15 cellular contexts compared by ENCODE assay signal in genomic region chr16:50126183-50126582, GRCh38. TPM values are rescaled to one million over a fixed set of nuclear protein-coding genes. Genes with fewer than 3 reads are reported as not detected.
DNase-seq lines count a peak whose midpoint lies in the region; ATAC-seq, FAIRE-seq and TF ChIP-seq lines count a peak whose summit lies in the region.
"Had no signal": no experiment of that assay in that cellular context is flagged by ENCODE, and none has a peak within 500 bp of the region (broad histone marks: within the 10 kb centered on the region; RNA-seq: fewer than 3 reads in every experiment).

No MANE protein-coding gene starts in this region.

- no peaks in the 10 kb centered on the region for H4K20me1 ChIP-seq in GM12878 (ENCODE audit: control insufficient read depth, insufficient read depth)

- peaks cover 24% of the 10 kb centered on the region for H3K4me1 ChIP-seq in GM12878 (ENCODE audit: control insufficient read depth, insufficient read depth, low read length)
- H3K4me1 ChIP-seq: A549, Caco-2 had no signal

- H3K9ac ChIP-seq in GM12878 (ENCODE audit: control insufficient read depth, insufficient read depth, low read length): no peak overlapping the region

- no peak overlapping the region for H3K4me3 Mint-ChIP-seq in activated CD4-positive, alpha-beta memory T cell treated with anti-CD3 and anti-CD28 coated beads, Interleukin-2, amount 10 ng/mL, durations not matched to agents 7 days and 5 days
- H3K4me3 Mint-ChIP-seq: CD14-positive monocyte; CD8-positive, alpha-beta memory T cell had no signal

- no peak overlapping the region for H3K27ac Mint-ChIP-seq in activated CD4-positive, alpha-beta memory T cell treated with anti-CD3 and anti-CD28 coated beads, Interleukin-2, amount 10 ng/mL, durations not matched to agents 7 days and 5 days
- H3K27ac Mint-ChIP-seq: CD14-positive monocyte; CD8-positive, alpha-beta memory T cell had no signal

- TF ChIP-seq CTCF in GM13976 (IDR thresholded peaks at IDR 0.05; ENCODE audit: borderline replicate concordance, control extremely low read depth, extremely low read depth, insufficient read depth, missing control alignments) (no peak), GM12878 (IDR thresholded peaks at IDR 0.05 in 2 of 3, conservative IDR thresholded peaks at IDR 0.05 in 1 of 3; ENCODE audit: control insufficient read depth in 2 of 3, extremely low read depth in 1 of 3, insufficient read depth in 1 of 3, low read depth in 3 of 3, low read length in 3 of 3) (no peak)

- SMC1A ChIA-PET in GM12878 (lab: Charles Lee; ENCODE audit: uncharacterized antibody, unreplicated experiment): no interaction called here

- 81% methylated on average over 4 of the region's 4 CpGs for WGBS in GM12878 (ENCODE audit: insufficient coverage, insufficient replicate concordance, low lambda C conversion rate, missing lambda C conversion rate)

- RAD21 ChIA-PET in GM12878 (lab: Charles Lee; ENCODE audit: unreplicated experiment): no interaction called here

- no peaks in the 10 kb centered on the region for H3K36me3 Mint-ChIP-seq in activated CD4-positive, alpha-beta memory T cell treated with anti-CD3 and anti-CD28 coated beads, Interleukin-2, amount 10 ng/mL, durations not matched to agents 7 days and 5 days (ENCODE audit: low read depth)
- H3K36me3 Mint-ChIP-seq: CD14-positive monocyte; CD8-positive, alpha-beta memory T cell had no signal

- H3K79me2 ChIP-seq in GM12878 (ENCODE audit: control insufficient read depth, insufficient read depth, low read length): no peaks in the 10 kb centered on the region

- H2AFZ ChIP-seq in GM12878 (ENCODE audit: control insufficient read depth, low read depth, low read length): no peak overlapping the region

- H3K9me3 ChIP-seq in GM12878 (replicated peaks; ENCODE audit: control insufficient read depth, insufficient read depth, low read length): peaks cover 1% of the 10 kb centered on the region; the same call in 1 of the 3 replicates
- H3K9me3 ChIP-seq: A549, Caco-2, HAP-1 had no signal

- CTCF ChIA-PET in GM12878 (lab: Yijun Ruan, JAX): interaction anchor here (0.6 to 0.9 kb wide), 2 partner anchors 101 to 1366 kb away, joined by 3 to 5 read pairs; partner anchors contain the start of gene CNEP1R1
- CTCF ChIA-PET in activated CD4-positive, alpha-beta memory T cell treated with anti-CD3 and anti-CD28 coated beads, Interleukin-2, amount 10 ng/mL, durations not matched to agents 7 days and 5 days (lab: Charles Lee): no interaction called here

- no TSS peak for BruUV-seq in GM12878 (replicated peaks; lab: Mats Ljungman, UMichigan)

- DNase-seq in GM13976 (ENCODE audit: low spot score): peak; percentile 32
- no peak for DNase-seq in GM12878 (ENCODE audit: low read depth, low spot score)
- peak; percentile 58 for DNase-seq in pons (ENCODE audit: low spot score)
- DNase-seq in activated CD4-positive, alpha-beta memory T cell treated with anti-CD3 and anti-CD28 coated beads, Interleukin-2, amount 10 ng/mL, durations not matched to agents 7 days and 5 days: no peak
- DNase-seq: Caco-2; CD8-positive, alpha-beta memory T cell; DND-41; GDM1 had no signal

- no peak overlapping the region for H3K27ac ChIP-seq in GM12878 (ENCODE audit: control insufficient read depth, insufficient read depth)
- H3K27ac ChIP-seq: A549 had no signal

- peak; percentile 27 for FAIRE-seq in GM12878 (lab: Jason Lieb, UNC)
- FAIRE-seq: A549, H1, K562 had no signal

- no peaks in the 10 kb centered on the region for H3K36me3 ChIP-seq in GM12878 (ENCODE audit: control insufficient read depth in 2 of 2, insufficient read depth in 2 of 2, low read length in 1 of 2)
- H3K36me3 ChIP-seq: HAP-1 had no signal

- TF ChIP-seq EP300 in GM12878 (IDR thresholded peaks at IDR 0.05; ENCODE audit: borderline replicate concordance in 1 of 2, control insufficient read depth in 1 of 2, low read depth in 2 of 2, low read length in 2 of 2): no peak

- ATAC-seq in GM12878 (no peak), GM21717 (IDR thresholded peaks at IDR 0.05; ENCODE audit: unreplicated experiment) (no peak), HG02938 (IDR thresholded peaks at IDR 0.05; ENCODE audit: unreplicated experiment) (no peak)
- ATAC-seq: A549, K562 had no signal

- peaks cover 24% of the 10 kb centered on the region for H3K4me1 Mint-ChIP-seq in activated CD4-positive, alpha-beta memory T cell treated with anti-CD3 and anti-CD28 coated beads, Interleukin-2, amount 10 ng/mL, durations not matched to agents 7 days and 5 days
- H3K4me1 Mint-ChIP-seq: CD14-positive monocyte had no signal

- H3K4me2 ChIP-seq in GM12878 (ENCODE audit: control insufficient read depth, insufficient read depth): no peak overlapping the region
- H3K4me2 ChIP-seq: A549 had no signal

- no peak for TF ChIP-seq RAD21 in GM12878 (IDR thresholded peaks at IDR 0.05; ENCODE audit: insufficient read depth, low read depth, low read length)

- H3K27me3 ChIP-seq in GM12878 (replicated peaks in 1 of 2; ENCODE audit: control insufficient read depth in 2 of 2, insufficient read depth in 2 of 2, low read length in 1 of 2): no peaks in the 10 kb centered on the region

- no peaks in the 10 kb centered on the region for H3K9me3 Mint-ChIP-seq in activated CD4-positive, alpha-beta memory T cell treated with anti-CD3 and anti-CD28 coated beads, Interleukin-2, amount 10 ng/mL, durations not matched to agents 7 days and 5 days
- H3K9me3 Mint-ChIP-seq: CD8-positive, alpha-beta memory T cell had no signal

- in situ Hi-C loops in GM13976 (cut with MboI; ENCODE audit: low sequenced_read_pairs, unreplicated experiment) (loop anchor here (10.0 kb wide), 1 partner anchor 79 kb away; no protein-coding TSS in a partner anchor), GM12878 (cut with MboI) (no loop called here)

- POLR2A ChIA-PET in GM12878 (lab: Charles Lee): interaction anchor here (0.6 kb wide), 2 partner anchors 88 to 1469 kb away, joined by 3 to 6 read pairs; no protein-coding TSS in a partner anchor
- POLR2A ChIA-PET in activated CD4-positive, alpha-beta memory T cell treated with anti-CD3 and anti-CD28 coated beads, Interleukin-2, amount 10 ng/mL, durations not matched to agents 7 days and 5 days (lab: Charles Lee): no interaction called here

- no peak overlapping the region for H3K4me3 ChIP-seq in GM12878
- H3K4me3 ChIP-seq: A549, HAP-1, K562 had no signal

- intact Hi-C loops in GM12878 (cut with micrococcal nuclease; ENCODE audit: unreplicated experiment): no loop called here

- TF ChIP-seq POLR2A in GM12878 (IDR thresholded peaks at IDR 0.05; ENCODE audit: low read depth, low read length): no peak

- H3K27me3 Mint-ChIP-seq in activated CD4-positive, alpha-beta memory T cell treated with anti-CD3 and anti-CD28 coated beads, Interleukin-2, amount 10 ng/mL, durations not matched to agents 7 days and 5 days: no peaks in the 10 kb centered on the region

TF ChIP-seq in GM12878, 131 proteins besides CTCF, POLR2A, EP300 and RAD21:
- TF ChIP-seq IRF4 (IDR thresholded peaks at IDR 0.05; ENCODE audit: low read depth, low read length) (no peak), JUNB (IDR thresholded peaks at IDR 0.05) (peak; percentile 31; the same call in 1 of the 2 replicates), BACH1 (IDR thresholded peaks at IDR 0.05; ENCODE audit: borderline replicate concordance) (no peak)

RNA-seq across cellular contexts. Expression of gene TENT4B, which starts 26.9 kb away (rescaled TPM):
- total RNA-seq in GM12878 (2013; cell fraction: nucleolus; rRNA removed): 17.1 and 18.2 TPM in 2 replicates
- total RNA-seq in GM12878 (2014; rRNA removed) (10.0 and 10.8 TPM in 2 replicates), GM12878 (2014; rRNA removed; fragmentation: Illumina TruSeq; extraction: Trizol) (9.8 and 10.7 TPM in 2 replicates), GM12878 (2021) (13.0 and 15.4 TPM in 2 replicates)
- polyA plus RNA-seq in GM12878 (2011; ENCODE audit: low read depth): 4.1 TPM
- polyA plus RNA-seq in GM12878 (2011; rRNA removed) (12.5 and 18.5 TPM in 2 replicates), GM12878 (2014; fragmentation: Illumina TruSeq; extraction: Trizol) (13.4 and 17.0 TPM in 2 replicates), GM12878 (2014; fragmentation: Nextera tagmentation; extraction: Ambion mirVana) (10 to 100 TPM; 11.7 to 16.7 TPM), GM12878 (2014; rRNA removed) (7.3 and 9.0 TPM in 2 replicates), GM12878 (2016; fragmentation: Nextera tagmentation; extraction: Ambion mirVana) (1 to 10 TPM; 4.4 to 8.4 TPM)
- 5.7 and 6.2 TPM in 2 replicates for polyA plus RNA-seq in GM12878 (2011; cell fraction: cytosol; rRNA removed)
- polyA plus RNA-seq in GM12878 (2011; cell fraction: nucleus; rRNA removed): 4.8 TPM in 2 replicates
- 6.2 and 8.1 TPM in 2 replicates for polyA plus RNA-seq in GM12878 (2012)
- 13.0 and 20.9 TPM in 2 replicates for polyA minus RNA-seq in GM12878 (2011; rRNA and poly(A)+ RNA removed)
- polyA minus RNA-seq in GM12878 (2011; cell fraction: cytosol; rRNA and poly(A)+ RNA removed): 8.7 and 8.8 TPM in 2 replicates
- 3.3 and 6.9 TPM in 2 replicates for polyA minus RNA-seq in GM12878 (2011; cell fraction: nucleus; rRNA and poly(A)+ RNA removed)
- total RNA-seq in activated CD4-positive, alpha-beta memory T cell treated with anti-CD3 and anti-CD28 coated beads, Interleukin-2, amount 10 ng/mL, durations not matched to agents 7 days and 5 days: 10 to 100 TPM; 17.5 to 18.0 TPM

Comparison
In these comparisons a context has a peak if more than half of its experiments do, and no peak if none do; other contexts are left out.
1. DNase-seq: peak in GM13976 (single experiment) and pons (single experiment); none in GM12878 (single experiment) and activated CD4-positive, alpha-beta memory T cell treated with anti-CD3 and anti-CD28 coated beads, Interleukin-2, amount 10 ng/mL, durations not matched to agents 7 days and 5 days (single experiment).